Comparison of ENCODE assay signal across 25 cellular contexts in genomic region chr3:152060701-152061100, GRCh38.
DNase-seq lines count a peak whose midpoint lies in the region; FAIRE-seq and TF ChIP-seq lines count a peak whose summit lies in the region.
"Had no signal": no experiment of that assay in that cellular context is flagged by ENCODE, and none has a peak within 500 bp of the region (broad histone marks: within the 10 kb centered on the region; RNA-seq: fewer than 3 reads in every experiment).

No MANE protein-coding gene starts in this region.

- H3K9me3 ChIP-seq in H1 (ENCODE audit: insufficient read depth in 2 of 2, low read depth in 1 of 2, low read length in 1 of 2) (no peaks in the 10 kb centered on the region), osteoblast (ENCODE audit: low read depth, low read length) (no peaks in the 10 kb centered on the region), HAP-1 (no peaks in the 10 kb centered on the region)
- H3K9me3 ChIP-seq: BLaER1, MG63, prostate gland had no signal

- no peak overlapping the region for H2BK15ac ChIP-seq in H1 (ENCODE audit: low read length)

- H3K79me2 ChIP-seq in H1 (ENCODE audit: control insufficient read depth in 1 of 2, insufficient read depth in 2 of 2, low read length in 2 of 2) (no peaks in the 10 kb centered on the region), osteoblast (ENCODE audit: insufficient read depth, low read length) (no peaks in the 10 kb centered on the region)

- peaks cover 0 to 5% (median 3%) of the 10 kb centered on the region in 4 experiments; a peak in 4 of 7 replicates for H3K4me1 ChIP-seq in H1 (replicated peaks in 1 of 4; ENCODE audit: control insufficient read depth in 3 of 4, insufficient read depth in 4 of 4, low read length in 3 of 4)
- no peaks in the 10 kb centered on the region for H3K4me1 ChIP-seq in osteoblast (ENCODE audit: insufficient read depth, low read length)
- H3K4me1 ChIP-seq in HAP-1: no peaks in the 10 kb centered on the region; the same call in 1 of the 2 replicates
- H3K4me1 ChIP-seq: BLaER1, prostate gland had no signal

- no peak overlapping the region for H2BK12ac ChIP-seq in H1 (ENCODE audit: low read depth, low read length)

- no peaks in the 10 kb centered on the region for H3K23me2 ChIP-seq in H1 (ENCODE audit: low read depth, low read length)

- 87% methylated on average over 1 of the region's 1 CpG; no CpG with 5 or more reads in 1 of the 2 experiments for WGBS in H1 (ENCODE audit: extremely low coverage in 1 of 2, insufficient coverage in 1 of 2, insufficient read length in 1 of 2, insufficient replicate concordance in 2 of 2, low coverage in 1 of 2, low lambda C conversion rate in 2 of 2, missing lambda C conversion rate in 1 of 2), 2 experiments

- H4K91ac ChIP-seq in H1 (replicated peaks; ENCODE audit: insufficient read length, low read length): no peak overlapping the region

- no peak overlapping the region for H3K27ac ChIP-seq in H1 (ENCODE audit: low read depth, low read length)
- no peak overlapping the region for H3K27ac ChIP-seq in osteoblast (ENCODE audit: low read depth, low read length)
- H3K27ac ChIP-seq: BLaER1, epithelial cell of prostate, prostate gland, RWPE1 had no signal

- no peaks in the 10 kb centered on the region for H3K27me3 ChIP-seq in H1 (replicated peaks in 1 of 4; ENCODE audit: control insufficient read depth in 3 of 4, extremely low read depth in 1 of 4, insufficient read depth in 3 of 4, low read length in 3 of 4)
- H3K27me3 ChIP-seq in osteoblast (ENCODE audit: insufficient read depth, low read length): no peaks in the 10 kb centered on the region
- H3K27me3 ChIP-seq in HAP-1 (ENCODE audit: low read depth): no peaks in the 10 kb centered on the region; the same call in 1 of the 2 replicates
- H3K27me3 ChIP-seq: BLaER1, MG63 had no signal

- DNase-seq in NCI-H1436 (lab: John Stamatoyannopoulos, UW): peak; percentile 10
- DNase-seq in NCI-H1436 treated with DMSO at 0.1 percent for 48 hours (lab: John Stamatoyannopoulos, UW): no peak
- peak; percentile 59 for DNase-seq in NCI-H2029 treated with DMSO at 0.1 percent for 48 hours (lab: John Stamatoyannopoulos, UW)
- DNase-seq in H1 (ENCODE audit: low read depth in 1 of 2, low spot score in 2 of 2): no peak
- no peak for DNase-seq in osteoblast (ENCODE audit: insufficient read length, low spot score, missing footprints)
- no peak for DNase-seq in stimulated activated CD8-positive, alpha-beta memory T cell treated with anti-CD3 and anti-CD28 coated beads, Interleukin-4, amount 100 ng/mL, for 48 hours
- no peak for DNase-seq in middle frontal gyrus (ENCODE audit: extremely low spot score, low spot score)
- no peak for DNase-seq in HAP-1 (ENCODE audit: low spot score in 2 of 2)
- DNase-seq: 8988T; activated CD4-positive, alpha-beta T cell treated with anti-CD3 and anti-CD28 coated beads, Interleukin-2, amount 10 ng/mL, durations not matched to agents 24 days and 14 days; activated naive CD8-positive, alpha-beta T cell treated with anti-CD3 and anti-CD28 coated beads, Interleukin-2, amount 50 U/mL, for 24 hours; dermis blood vessel endothelial cell; GDM1; H7; kidney glomerular epithelial cell; MG63; NCI-H2171; stimulated activated CD4-positive, alpha-beta T cell treated with anti-CD3 and anti-CD28 coated beads, Interleukin-4, amount 100 ng/mL, for 24 hours had no signal

- no peak for FAIRE-seq in H1 (lab: Jason Lieb, UNC)
- FAIRE-seq: D721Med, GM19239 had no signal

- TF ChIP-seq CTCF in H1 (IDR thresholded peaks at IDR 0.05; ENCODE audit: control extremely low read depth in 1 of 3, insufficient read depth in 1 of 3, low read depth in 1 of 3, low read length in 3 of 3): no peak
- no peak for TF ChIP-seq CTCF in osteoblast (IDR thresholded peaks at IDR 0.05; ENCODE audit: extremely low read depth, low read depth, low read length)

- TF ChIP-seq EP300 in H1 (IDR thresholded peaks at IDR 0.05; ENCODE audit: borderline replicate concordance in 1 of 2, low read depth in 2 of 2, low read length in 2 of 2): no peak

- H3K4ac ChIP-seq in H1 (replicated peaks; ENCODE audit: insufficient read length, low read depth, low read length): no peak overlapping the region

- H2AK5ac ChIP-seq in H1 (ENCODE audit: low read depth, low read length): no peak overlapping the region

- H4K8ac ChIP-seq in H1 (ENCODE audit: extremely low read depth, insufficient read depth, low read length): no peak overlapping the region

- no peak overlapping the region for H3K56ac ChIP-seq in H1 (replicated peaks; ENCODE audit: insufficient read length, low read depth, low read length)

- H2BK5ac ChIP-seq in H1 (ENCODE audit: low read depth, low read length): no peak overlapping the region

- no peak overlapping the region for H4K5ac ChIP-seq in H1 (ENCODE audit: insufficient read length, low read depth, low read length)

- H2AFZ ChIP-seq in H1 (ENCODE audit: low read length): peak overlapping the region; percentile 63; the same call in 1 of the 2 replicates
- peak overlapping the region; percentile 59 for H2AFZ ChIP-seq in osteoblast (ENCODE audit: low read length)

- no peak overlapping the region for H3K4me3 ChIP-seq in H1 (ENCODE audit: extremely low read depth in 1 of 4, insufficient read depth in 2 of 4, low read depth in 3 of 4, low read length in 4 of 4)
- no peak overlapping the region for H3K4me3 ChIP-seq in osteoblast (ENCODE audit: insufficient read depth, low read length)
- no peak overlapping the region for H3K4me3 ChIP-seq in HAP-1
- H3K4me3 ChIP-seq: BLaER1, MG63, prostate gland, smooth muscle cell had no signal

- no peak overlapping the region for H3K9ac ChIP-seq in H1 (replicated peaks in 1 of 4; ENCODE audit: extremely low read depth in 1 of 4, low read depth in 3 of 4, low read length in 3 of 4)
- H3K9ac ChIP-seq: BLaER1 had no signal

- H3K14ac ChIP-seq in H1 (ENCODE audit: insufficient read length): no peak overlapping the region

- no peak overlapping the region for H2BK20ac ChIP-seq in H1 (ENCODE audit: low read length)

- CTCF ChIA-PET in H1 (lab: Charles Lee; ENCODE audit: partially characterized antibody): no interaction called here

- H2BK120ac ChIP-seq in H1 (replicated peaks; ENCODE audit: low read depth, low read length): no peak overlapping the region

- POLR2A ChIA-PET in H1 (lab: Charles Lee; ENCODE audit: partially characterized antibody): no interaction called here

- no peak for TF ChIP-seq RAD21 in H1 (IDR thresholded peaks at IDR 0.05 in 1 of 2, conservative IDR thresholded peaks at IDR 0.05 in 1 of 2; ENCODE audit: low read depth in 2 of 2, low read length in 2 of 2)

- H3K4me2 ChIP-seq in H1 (ENCODE audit: insufficient read depth in 1 of 2, low read depth in 2 of 2, low read length in 2 of 2): no peak overlapping the region
- no peak overlapping the region for H3K4me2 ChIP-seq in osteoblast (ENCODE audit: insufficient read depth, low read length)
- H3K4me2 ChIP-seq: BLaER1, smooth muscle cell had no signal

- H3K18ac ChIP-seq in H1 (ENCODE audit: extremely low read depth, low read length): no peak overlapping the region

- H3K23ac ChIP-seq in H1 (ENCODE audit: insufficient read length): no peak overlapping the region

- no peak for TF ChIP-seq POLR2A in H1 (IDR thresholded peaks at IDR 0.05; ENCODE audit: control extremely low read depth in 1 of 2, low read depth in 2 of 2, low read length in 2 of 2)

- in situ Hi-C loops in HAP-1 (cut with MboI; ENCODE audit: low sequenced_read_pairs): no loop called here

- H4K20me1 ChIP-seq in H1 (replicated peaks in 1 of 2; ENCODE audit: control insufficient read depth in 1 of 2, insufficient read depth in 2 of 2, low read length in 2 of 2) (no peaks in the 10 kb centered on the region), osteoblast (ENCODE audit: insufficient read depth, low read length) (no peaks in the 10 kb centered on the region)
- H4K20me1 ChIP-seq: BLaER1 had no signal

- no peaks in the 10 kb centered on the region for H3K79me1 ChIP-seq in H1 (ENCODE audit: low read depth, low read length)

- H3K36me3 ChIP-seq in H1 (ENCODE audit: control insufficient read depth in 2 of 4, insufficient read depth in 4 of 4, low read length in 3 of 4) (no peaks in the 10 kb centered on the region), osteoblast (ENCODE audit: insufficient read depth, low read length) (no peaks in the 10 kb centered on the region), HAP-1 (replicated peaks) (no peaks in the 10 kb centered on the region)
- H3K36me3 ChIP-seq: BLaER1, MG63, prostate gland had no signal

TF ChIP-seq in H1, 55 proteins besides CTCF, POLR2A, EP300 and RAD21:
- TF ChIP-seq CEBPB (IDR thresholded peaks at IDR 0.05; ENCODE audit: low read depth, low read length) (no peak), RXRA (IDR thresholded peaks at IDR 0.05; ENCODE audit: insufficient read depth, low read depth, low read length) (no peak), RNF2 (IDR thresholded peaks at IDR 0.05; ENCODE audit: borderline replicate concordance, low read depth, low read length, missing control alignments, poor library complexity, severe bottlenecking) (no peak), GTF2F1 (IDR thresholded peaks at IDR 0.05; ENCODE audit: borderline replicate concordance, low read depth, low read length) (no peak), CREB1 (IDR thresholded peaks at IDR 0.05) (no peak), SRF (IDR thresholded peaks at IDR 0.05; ENCODE audit: low read depth, low read length) (no peak), HDAC6 (IDR thresholded peaks at IDR 0.05; ENCODE audit: low read depth, low read length) (no peak), TEAD4 (IDR thresholded peaks at IDR 0.05; ENCODE audit: low read depth, low read length) (no peak), HDAC2 (IDR thresholded peaks at IDR 0.05; ENCODE audit: borderline replicate concordance in 1 of 2, low read depth in 2 of 2, low read length in 2 of 2) (no peak), NANOG (IDR thresholded peaks at IDR 0.05; ENCODE audit: insufficient read depth, low read depth, low read length, poor library complexity, severe bottlenecking) (no peak), FOSL1 (IDR thresholded peaks at IDR 0.05; ENCODE audit: insufficient read depth, low read depth, low read length) (no peak), TBP (IDR thresholded peaks at IDR 0.05; ENCODE audit: low read depth, low read length) (no peak), EZH2 (IDR thresholded peaks at IDR 0.05; ENCODE audit: low read depth, low read length, severe bottlenecking) (no peak), SP1 (IDR thresholded peaks at IDR 0.05; ENCODE audit: low read depth, low read length) (no peak)

Comparison
In these comparisons a context has a peak if more than half of its experiments do, and no peak if none do; other contexts are left out.
1. DNase-seq: peak in NCI-H1436 (single experiment) and NCI-H2029 treated with DMSO at 0.1 percent for 48 hours (single experiment); none in NCI-H1436 treated with DMSO at 0.1 percent for 48 hours (single experiment), H1 (0 of 2), osteoblast (single experiment), stimulated activated CD8-positive, alpha-beta memory T cell treated with anti-CD3 and anti-CD28 coated beads, Interleukin-4, amount 100 ng/mL, for 48 hours (single experiment), middle frontal gyrus (single experiment) and HAP-1 (0 of 2).